ENCODE assay signal across 10 cellular contexts in the genomic region with DNA sequence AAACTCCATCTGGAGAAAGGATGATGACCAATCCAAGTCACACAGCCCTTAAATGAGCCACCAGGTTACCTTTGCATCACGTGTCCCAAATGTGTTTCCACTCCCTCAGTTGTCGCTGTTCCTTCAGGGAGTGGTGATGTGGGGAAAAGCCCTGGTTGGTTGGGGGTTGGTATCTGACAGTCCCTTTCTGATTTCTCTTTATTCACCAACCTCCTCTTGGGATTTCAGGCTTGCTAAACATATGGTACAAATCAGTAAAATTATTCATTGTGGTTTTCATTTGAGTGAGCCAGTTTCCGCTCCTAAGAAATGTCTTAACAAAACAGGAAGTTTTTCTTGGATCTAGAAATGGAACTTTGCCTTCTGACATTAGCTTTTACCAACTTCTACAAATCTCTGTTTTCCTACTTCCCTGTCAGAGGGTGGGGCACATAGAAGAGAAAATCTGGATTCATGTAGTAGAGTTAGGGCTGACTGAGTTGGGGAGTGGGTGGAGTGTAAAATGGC. TPM values are rescaled to one million over a fixed set of nuclear protein-coding genes. Genes with fewer than 3 reads are reported as not detected.
A peak's percentile ranks its signal among the peaks of the same experiment; 100 is the strongest.
DNase-seq lines count a peak whose midpoint lies in the region; ATAC-seq, FAIRE-seq and TF ChIP-seq lines count a peak whose summit lies in the region.
"Had no signal": no experiment of that assay in that cellular context is flagged by ENCODE, and none has a peak within 500 bp of the region (broad histone marks: within the 10 kb centered on the region; RNA-seq: fewer than 3 reads in every experiment).

No MANE protein-coding gene starts in this region.

- peaks cover 4% of the 10 kb centered on the region for H3K36me3 Mint-ChIP-seq in MCF 10A (ENCODE audit: insufficient read depth, unreplicated experiment)

- CTCF ChIA-PET in MCF 10A (lab: Yijun Ruan, JAX): interaction anchor here (0.8 to 4.1 kb wide), 3 partner anchors 8 to 64 kb away, joined by 4 to 26 read pairs (median 7); no protein-coding TSS in a partner anchor

- FAIRE-seq in kidney (lab: Jason Lieb, UNC) (no peak), RCC 7860 (lab: Jason Lieb, UNC) (no peak)

- TF ChIP-seq CTCF in HFF-Myc (IDR thresholded peaks at IDR 0.05; ENCODE audit: low read depth, low read length, missing control alignments) (no peak), MCF 10A (IDR thresholded peaks at IDR 0.05; ENCODE audit: unreplicated experiment) (no peak), kidney (IDR thresholded peaks at IDR 0.05; ENCODE audit: borderline replicate concordance, extremely low read depth, insufficient read depth) (no peak)

- H3K9me3 ChIP-seq in kidney (ENCODE audit: control insufficient read depth in 1 of 2, low read length in 2 of 2) (no peaks in the 10 kb centered on the region), subcutaneous abdominal adipose tissue (ENCODE audit: control insufficient read depth in 5 of 5, low read length in 5 of 5) (no peaks in the 10 kb centered on the region)

- H3K36me3 ChIP-seq in kidney (ENCODE audit: control insufficient read depth in 1 of 2, insufficient read depth in 2 of 2, low read length in 2 of 2): no peaks in the 10 kb centered on the region
- H3K36me3 ChIP-seq in subcutaneous abdominal adipose tissue (ENCODE audit: control insufficient read depth in 5 of 5, insufficient read depth in 5 of 5, low read length in 5 of 5): no peaks in the 10 kb centered on the region

- H3K4me1 ChIP-seq in kidney (ENCODE audit: control insufficient read depth in 1 of 2, insufficient read depth in 1 of 2, low read depth in 1 of 2, low read length in 2 of 2) (peaks cover 21 to 33% of the 10 kb centered on the region in 2 donors), subcutaneous abdominal adipose tissue (ENCODE audit: control insufficient read depth in 5 of 5, insufficient read depth in 5 of 5, low read length in 5 of 5) (peaks cover 11 to 51% (median 48%) of the 10 kb centered on the region in 5 donors)

- DNase-seq in HFF-Myc (ENCODE audit: extremely low read depth, low read depth) (peak; percentile 92), MCF 10A (ENCODE audit: unreplicated experiment) (peak; percentile 58), kidney (no peak), RCC 7860 (ENCODE audit: low spot score) (no peak)
- DNase-seq: activated CD8-positive, alpha-beta T cell treated with anti-CD3 and anti-CD28 coated beads, Interleukin-2, amount 10 ng/mL, durations not matched to agents 7 days and 5 days; NCI-H774 had no signal

- H3K4me3 ChIP-seq in HFF-Myc (replicated peaks; ENCODE audit: low read depth, low read length) (no peak overlapping the region), kidney (ENCODE audit: low read length in 2 of 2) (no peak overlapping the region), subcutaneous abdominal adipose tissue (ENCODE audit: low read depth in 1 of 5, low read length in 5 of 5) (peak overlapping the region in 1 of 5 donors; percentile 19)

- H3K27ac ChIP-seq in kidney (ENCODE audit: low read depth in 2 of 2, low read length in 2 of 2) (peak overlapping the region; percentile 48 to 88), subcutaneous abdominal adipose tissue (ENCODE audit: low read depth, low read length) (peak overlapping the region; percentile 88)

- no peaks in the 10 kb centered on the region for H3K27me3 ChIP-seq in subcutaneous abdominal adipose tissue (ENCODE audit: control insufficient read depth in 5 of 5, insufficient read depth in 4 of 5, low read length in 5 of 5)

- H3K4me3 Mint-ChIP-seq in MCF 10A (ENCODE audit: unreplicated experiment): no peak overlapping the region
- H3K4me3 Mint-ChIP-seq: activated CD8-positive, alpha-beta T cell treated with anti-CD3 and anti-CD28 coated beads, Interleukin-2, amount 10 ng/mL, durations not matched to agents 7 days and 5 days had no signal

- H3K9me3 Mint-ChIP-seq in MCF 10A (ENCODE audit: unreplicated experiment): no peaks in the 10 kb centered on the region

- intact Hi-C loops in MCF 10A (cut with micrococcal nuclease) (no loop called here), kidney (cut with DNase I) (no loop called here)

- peaks cover 21% of the 10 kb centered on the region for H3K4me1 Mint-ChIP-seq in MCF 10A (ENCODE audit: insufficient read depth, unreplicated experiment)

- POLR2A ChIA-PET in MCF 10A (lab: Yijun Ruan, JAX): interaction anchor here (0.7 to 2.9 kb wide), 3 partner anchors 9 to 1106 kb away, joined by 3 to 9 read pairs (median 3); no protein-coding TSS in a partner anchor

- peak overlapping the region; percentile 16 for H3K27ac Mint-ChIP-seq in MCF 10A (ENCODE audit: low read depth, unreplicated experiment)
- H3K27ac Mint-ChIP-seq: activated CD8-positive, alpha-beta T cell treated with anti-CD3 and anti-CD28 coated beads, Interleukin-2, amount 10 ng/mL, durations not matched to agents 7 days and 5 days had no signal

- no peaks in the 10 kb centered on the region for H3K27me3 Mint-ChIP-seq in MCF 10A (ENCODE audit: insufficient read depth, unreplicated experiment)

- no peak for ATAC-seq in GM18517 (IDR thresholded peaks at IDR 0.05; ENCODE audit: unreplicated experiment)
- ATAC-seq in HG02642 (IDR thresholded peaks at IDR 0.05; ENCODE audit: poor library complexity, unreplicated experiment): no peak
- no peak for ATAC-seq in GM19455 (IDR thresholded peaks at IDR 0.05; ENCODE audit: unreplicated experiment)
- ATAC-seq: activated CD8-positive, alpha-beta T cell treated with anti-CD3 and anti-CD28 coated beads, Interleukin-2, amount 10 ng/mL, durations not matched to agents 7 days and 5 days had no signal

- H3K9ac ChIP-seq in kidney (ENCODE audit: low read length in 2 of 2) (no peak overlapping the region), subcutaneous abdominal adipose tissue (ENCODE audit: low read length in 5 of 5) (peak overlapping the region in 1 of 5 donors; percentile 5)

- no TSS peak for BruUV-seq in MCF 10A (replicated peaks; lab: Mats Ljungman, UMichigan)

RNA-seq across cellular contexts. Expression of gene KMT2E, which starts 40.0 kb away (rescaled TPM):
- 49.7 and 53.1 TPM in 2 replicates for total RNA-seq in MCF 10A (2022)
- 106 TPM for total RNA-seq in kidney
- 7.2 TPM for polyA plus RNA-seq in kidney (ENCODE audit: insufficient read depth, low read depth, low replicate concordance)

Comparison
In these comparisons a context has a peak if more than half of its experiments do, and no peak if none do; other contexts are left out.
1. DNase-seq: peak in HFF-Myc (single experiment) and MCF 10A (single experiment); none in kidney (single experiment) and RCC 7860 (single experiment).